In genomic region chr1:205488074-205488723, GRCh38 we compare ENCODE assay signal across 1 cellular context.
TF ChIP-seq lines count a peak whose summit lies in the region.

No MANE protein-coding gene starts in this region.

TF ChIP-seq in K562, 482 proteins besides CTCF, POLR2A, EP300 and RAD21 (continued from another document and continues in another):
- TF ChIP-seq CHD7 (IDR thresholded peaks at IDR 0.05; ENCODE audit: low read depth, low read length) = no peak
- TF ChIP-seq, protein P1, sequence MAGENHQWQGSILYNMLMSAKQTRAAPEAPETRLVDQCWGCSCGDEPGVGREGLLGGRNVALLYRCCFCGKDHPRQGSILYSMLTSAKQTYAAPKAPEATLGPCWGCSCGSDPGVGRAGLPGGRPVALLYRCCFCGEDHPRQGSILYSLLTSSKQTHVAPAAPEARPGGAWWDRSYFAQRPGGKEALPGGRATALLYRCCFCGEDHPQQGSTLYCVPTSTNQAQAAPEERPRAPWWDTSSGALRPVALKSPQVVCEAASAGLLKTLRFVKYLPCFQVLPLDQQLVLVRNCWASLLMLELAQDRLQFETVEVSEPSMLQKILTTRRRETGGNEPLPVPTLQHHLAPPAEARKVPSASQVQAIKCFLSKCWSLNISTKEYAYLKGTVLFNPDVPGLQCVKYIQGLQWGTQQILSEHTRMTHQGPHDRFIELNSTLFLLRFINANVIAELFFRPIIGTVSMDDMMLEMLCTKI (IDR thresholded peaks at IDR 0.05; ENCODE audit: partially characterized antibody) = no peak
- peak; percentile 81; the same call in 1 of the 2 replicates for TF ChIP-seq MIER1 (IDR thresholded peaks at IDR 0.05; ENCODE audit: low read depth)
- no peak for TF ChIP-seq CREB1 (IDR thresholded peaks at IDR 0.05)
- no peak for TF ChIP-seq CREB1 (CRISPR knock-in tag; IDR thresholded peaks at IDR 0.05)
- TF ChIP-seq MCM7 (IDR thresholded peaks at IDR 0.05) = no peak
- no peak for TF ChIP-seq ZNF280A (IDR thresholded peaks at IDR 0.05; ENCODE audit: low read depth, partially characterized antibody)
- no peak for TF ChIP-seq ZNF143 (CRISPR knock-in tag; IDR thresholded peaks at IDR 0.05)
- TF ChIP-seq FIP1L1 (IDR thresholded peaks at IDR 0.05; ENCODE audit: low read depth, low read length, poor library complexity, severe bottlenecking) = no peak
- no peak for TF ChIP-seq MTA2 (IDR thresholded peaks at IDR 0.05; ENCODE audit: low read depth)
- TF ChIP-seq EZH2 (IDR thresholded peaks at IDR 0.05; ENCODE audit: borderline replicate concordance, low read depth, low read length) = no peak
- TF ChIP-seq ZNF311 (CRISPR knock-in tag; IDR thresholded peaks at IDR 0.05) = no peak
- no peak for TF ChIP-seq L3MBTL2 (IDR thresholded peaks at IDR 0.05)
- peak; percentile 79 for TF ChIP-seq REST (CRISPR knock-in tag; IDR thresholded peaks at IDR 0.05; ENCODE audit: low read depth)
- TF ChIP-seq, protein P2, sequence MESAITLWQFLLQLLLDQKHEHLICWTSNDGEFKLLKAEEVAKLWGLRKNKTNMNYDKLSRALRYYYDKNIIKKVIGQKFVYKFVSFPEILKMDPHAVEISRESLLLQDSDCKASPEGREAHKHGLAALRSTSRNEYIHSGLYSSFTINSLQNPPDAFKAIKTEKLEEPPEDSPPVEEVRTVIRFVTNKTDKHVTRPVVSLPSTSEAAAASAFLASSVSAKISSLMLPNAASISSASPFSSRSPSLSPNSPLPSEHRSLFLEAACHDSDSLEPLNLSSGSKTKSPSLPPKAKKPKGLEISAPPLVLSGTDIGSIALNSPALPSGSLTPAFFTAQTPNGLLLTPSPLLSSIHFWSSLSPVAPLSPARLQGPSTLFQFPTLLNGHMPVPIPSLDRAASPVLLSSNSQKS (CRISPR knock-in tag; IDR thresholded peaks at IDR 0.05) = no peak
- no peak for TF ChIP-seq ATF6 (CRISPR knock-in tag; IDR thresholded peaks at IDR 0.05)
- peak; percentile 62; the same call in 1 of the 2 replicates for TF ChIP-seq RB1 (IDR thresholded peaks at IDR 0.05; ENCODE audit: low read depth)
- no peak for TF ChIP-seq TCF3 (CRISPR knock-in tag; IDR thresholded peaks at IDR 0.05)
- peak; percentile 79 for TF ChIP-seq SMC3 (conservative IDR thresholded peaks at IDR 0.05; ENCODE audit: insufficient read depth, low read depth, low read length)
- no peak for TF ChIP-seq BACH1 (tag; IDR thresholded peaks at IDR 0.05)
- peak; percentile 27; the same call in 1 of the 2 replicates for TF ChIP-seq ETV1 (tag; conservative IDR thresholded peaks at IDR 0.05; ENCODE audit: low read depth)
- TF ChIP-seq ATF7 (IDR thresholded peaks at IDR 0.05) = 0 out of 2 replicates have a peak, but pooled peaks have one; percentile 37
- no peak for TF ChIP-seq PHTF2 (CRISPR knock-in tag; IDR thresholded peaks at IDR 0.05)
- TF ChIP-seq, protein P3, sequence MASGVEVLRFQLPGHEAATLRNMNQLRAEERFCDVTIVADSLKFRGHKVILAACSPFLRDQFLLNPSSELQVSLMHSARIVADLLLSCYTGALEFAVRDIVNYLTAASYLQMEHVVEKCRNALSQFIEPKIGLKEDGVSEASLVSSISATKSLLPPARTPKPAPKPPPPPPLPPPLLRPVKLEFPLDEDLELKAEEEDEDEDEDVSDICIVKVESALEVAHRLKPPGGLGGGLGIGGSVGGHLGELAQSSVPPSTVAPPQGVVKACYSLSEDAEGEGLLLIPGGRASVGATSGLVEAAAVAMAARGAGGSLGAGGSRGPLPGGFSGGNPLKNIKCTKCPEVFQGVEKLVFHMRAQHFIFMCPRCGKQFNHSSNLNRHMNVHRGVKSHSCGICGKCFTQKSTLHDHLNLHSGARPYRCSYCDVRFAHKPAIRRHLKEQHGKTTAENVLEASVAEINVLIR (CRISPR knock-in tag; IDR thresholded peaks at IDR 0.05) = no peak
- no peak for TF ChIP-seq FOSL1 (tag; conservative IDR thresholded peaks at IDR 0.05)
- no peak for TF ChIP-seq ZNF699 (CRISPR knock-in tag; IDR thresholded peaks at IDR 0.05; ENCODE audit: insufficient replicate concordance)
- TF ChIP-seq RFX7 (CRISPR knock-in tag; IDR thresholded peaks at IDR 0.05) = no peak
- TF ChIP-seq SRSF7 (optimal IDR thresholded peaks at IDR 0.05; ENCODE audit: low read depth, low read length) = no peak
- no peak for TF ChIP-seq CBX5 (IDR thresholded peaks at IDR 0.05; ENCODE audit: borderline replicate concordance, low read depth)
- peak; percentile 84 for TF ChIP-seq CEBPG (CRISPR knock-in tag; IDR thresholded peaks at IDR 0.05)
- peak; percentile 69 to 81 for TF ChIP-seq CEBPG (tag; conservative IDR thresholded peaks at IDR 0.05 in 1 of 2, IDR thresholded peaks at IDR 0.05 in 1 of 2)
- no peak for TF ChIP-seq SPI1 (IDR thresholded peaks at IDR 0.05; ENCODE audit: borderline replicate concordance, low read depth, low read length)
- TF ChIP-seq HMG20A (CRISPR knock-in tag; conservative IDR thresholded peaks at IDR 0.05) = no peak
- TF ChIP-seq EP400 (IDR thresholded peaks at IDR 0.05) = no peak
- TF ChIP-seq ZNF347 (CRISPR knock-in tag; IDR thresholded peaks at IDR 0.05; ENCODE audit: low read depth) = no peak
- no peak for TF ChIP-seq ZNF239 (CRISPR knock-in tag; IDR thresholded peaks at IDR 0.05)
- no peak for TF ChIP-seq GATAD2A (IDR thresholded peaks at IDR 0.05)
- TF ChIP-seq ZNF146 (CRISPR knock-in tag; IDR thresholded peaks at IDR 0.05; ENCODE audit: unreplicated experiment) = no peak
- no peak for TF ChIP-seq ZNF282 (CRISPR knock-in tag; IDR thresholded peaks at IDR 0.05)
- TF ChIP-seq RBM17 (IDR thresholded peaks at IDR 0.05; ENCODE audit: borderline replicate concordance, low read depth, low read length) = no peak
- TF ChIP-seq SMARCB1 (IDR thresholded peaks at IDR 0.05; ENCODE audit: insufficient read length, low read depth) = no peak
- no peak for TF ChIP-seq ZNF766 (CRISPR knock-in tag; conservative IDR thresholded peaks at IDR 0.05)
